In the genomic region with DNA sequence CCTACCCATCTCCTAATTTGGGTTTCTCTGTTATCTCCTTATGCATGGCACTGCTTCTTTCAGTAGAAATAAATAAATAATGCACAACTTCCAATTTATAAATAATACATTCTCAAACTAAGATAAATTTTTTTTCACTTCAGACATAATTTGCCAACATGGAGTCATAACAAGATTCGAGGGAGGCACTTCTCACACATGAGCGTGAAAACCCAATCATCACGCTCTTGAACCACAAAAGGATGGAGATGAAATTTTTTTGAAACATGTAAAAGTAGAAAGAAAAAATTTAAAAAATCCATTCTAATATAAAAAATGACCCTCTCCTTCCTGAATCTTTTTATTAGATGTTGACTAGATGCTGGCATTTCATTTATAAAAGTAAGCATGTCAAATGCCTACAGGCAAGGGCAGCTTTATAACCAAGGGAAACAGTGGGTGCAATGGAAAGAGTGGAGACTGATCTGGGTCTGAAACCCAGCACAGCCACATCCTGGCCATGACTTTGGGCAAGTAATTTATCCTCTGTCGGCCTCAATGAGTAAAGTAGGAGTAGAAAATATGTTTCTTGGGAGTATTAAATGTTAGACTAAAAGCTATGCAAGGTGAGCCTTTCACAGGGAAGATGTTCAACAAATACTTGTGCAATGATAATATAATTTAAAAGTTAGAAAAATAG, we compare ENCODE assay signal across 16 cellular contexts.
DNase-seq lines count a peak whose midpoint lies in the region; ATAC-seq and TF ChIP-seq lines count a peak whose summit lies in the region.
"Had no signal": no experiment of that assay in that cellular context is flagged by ENCODE, and none has a peak within 500 bp of the region (broad histone marks: within the 10 kb centered on the region; RNA-seq: fewer than 3 reads in every experiment).

No MANE protein-coding gene starts in this region.

- H3K27me3 Mint-ChIP-seq in activated CD4-positive, alpha-beta memory T cell treated with anti-CD3 and anti-CD28 coated beads for 36 hours: peaks cover 7% of the 10 kb centered on the region
- peaks cover 0 to 3% (median 3%) of the 10 kb centered on the region in 3 donors for H3K27me3 Mint-ChIP-seq in immature natural killer cell (ENCODE audit: low read depth in 3 of 3)

- H3K27ac ChIP-seq in mammary epithelial cell (ENCODE audit: insufficient read depth, low read depth, low read length): no peak overlapping the region
- H3K27ac ChIP-seq: body of pancreas had no signal

- peak overlapping the region; percentile 38 for H3K27ac Mint-ChIP-seq in activated CD4-positive, alpha-beta memory T cell treated with anti-CD3 and anti-CD28 coated beads for 36 hours
- peak overlapping the region; percentile 52 to 86 (median 76) for H3K27ac Mint-ChIP-seq in immature natural killer cell
- H3K27ac Mint-ChIP-seq: endodermal cell had no signal

- H3K4me3 ChIP-seq in mammary epithelial cell (replicated peaks in 1 of 3; ENCODE audit: insufficient read depth in 1 of 3, low read depth in 2 of 3, low read length in 3 of 3): no peak overlapping the region
- H3K4me3 ChIP-seq: body of pancreas had no signal

- no peak overlapping the region for H3K4me3 Mint-ChIP-seq in activated CD4-positive, alpha-beta memory T cell treated with anti-CD3 and anti-CD28 coated beads for 36 hours
- peak overlapping the region; percentile 70 to 86 (median 77) for H3K4me3 Mint-ChIP-seq in immature natural killer cell
- H3K4me3 Mint-ChIP-seq: endodermal cell, neural crest cell had no signal

- POLR2A ChIA-PET in activated CD4-positive, alpha-beta memory T cell treated with anti-CD3 and anti-CD28 coated beads for 36 hours (lab: Charles Lee): no interaction called here

- intact Hi-C loops in activated CD4-positive, alpha-beta memory T cell treated with anti-CD3 and anti-CD28 coated beads for 36 hours (cut with micrococcal nuclease): loop anchor here (10.0 kb wide), 2 partner anchors 140 to 300 kb away; partner anchors contain the start of gene CCDC126
- intact Hi-C loops in mammary epithelial cell (cut with micrococcal nuclease): no loop called here

- peaks cover 2% of the 10 kb centered on the region for H3K9me3 Mint-ChIP-seq in activated CD4-positive, alpha-beta memory T cell treated with anti-CD3 and anti-CD28 coated beads for 36 hours
- H3K9me3 Mint-ChIP-seq in immature natural killer cell: peaks cover 0 to 2% (median 0%) of the 10 kb centered on the region in 6 donors
- H3K9me3 Mint-ChIP-seq: endodermal cell, neural crest cell had no signal

- H3K4me1 Mint-ChIP-seq in activated CD4-positive, alpha-beta memory T cell treated with anti-CD3 and anti-CD28 coated beads for 36 hours (ENCODE audit: low read depth): peaks cover 29% of the 10 kb centered on the region
- peaks cover 31 to 36% of the 10 kb centered on the region in 2 donors for H3K4me1 Mint-ChIP-seq in immature natural killer cell
- H3K4me1 Mint-ChIP-seq: endodermal cell, neural crest cell had no signal

- no peaks in the 10 kb centered on the region for H3K4me1 ChIP-seq in mammary epithelial cell (ENCODE audit: insufficient read depth, low read length)
- H3K4me1 ChIP-seq: body of pancreas had no signal

- H3K27me3 ChIP-seq in mammary epithelial cell (ENCODE audit: insufficient read depth, low read length): no peaks in the 10 kb centered on the region
- H3K27me3 ChIP-seq: body of pancreas had no signal

- in situ Hi-C loops in mammary epithelial cell (cut with MboI; ENCODE audit: low sequenced_read_pairs in 2 of 2): no loop called here

- H2AFZ ChIP-seq in mammary epithelial cell (ENCODE audit: low read depth, low read length): no peak overlapping the region

- H3K36me3 ChIP-seq in mammary epithelial cell (ENCODE audit: insufficient read depth, low read length): no peaks in the 10 kb centered on the region

- H4K20me1 ChIP-seq in mammary epithelial cell (ENCODE audit: insufficient read depth, low read length): no peaks in the 10 kb centered on the region

- peak; percentile 30 for DNase-seq in stimulated activated CD4-positive, alpha-beta T cell treated with anti-CD3 and anti-CD28 coated beads, Interleukin-15, amount 100 ng/mL, for 24 hours
- no peak for DNase-seq in stimulated activated CD4-positive, alpha-beta T cell treated with anti-CD3 and anti-CD28 coated beads, Interleukin-4, amount 100 ng/mL, for 4 hours
- peak; percentile 27 for DNase-seq in activated CD4-positive, alpha-beta memory T cell treated with anti-CD3 and anti-CD28 coated beads for 36 hours
- DNase-seq in immature natural killer cell (peak in 2 of 3 donors; percentile 1 to 10), mammary epithelial cell (no peak)
- DNase-seq in stimulated activated naive CD4-positive, alpha-beta T cell (lab: John Stamatoyannopoulos, UW): no peak
- DNase-seq: activated gamma-delta T cell treated with Interleukin-2 at 50 U/mL for 16 hours, body of pancreas, Caco-2, endodermal cell, midbrain, NCI-H1092, NCI-H2081, NCI-H446 treated with DMSO at 0.1 percent for 48 hours had no signal

- H3K9me3 ChIP-seq in mammary epithelial cell (replicated peaks; ENCODE audit: insufficient read depth, low read length): no peaks in the 10 kb centered on the region
- H3K9me3 ChIP-seq: body of pancreas, Caco-2 had no signal

- dilution Hi-C loops in mammary epithelial cell (cut with HindIII; ENCODE audit: low sequenced_read_pairs): no loop called here

- BruUV-seq in mammary epithelial cell (replicated peaks; lab: Mats Ljungman, UMichigan): no TSS peak

- 87% methylated on average over 4 of the region's 4 CpGs for WGBS in mammary epithelial cell (ENCODE audit: low coverage, missing lambda C conversion rate)

- H3K79me2 ChIP-seq in mammary epithelial cell (ENCODE audit: insufficient read depth, low read length): no peaks in the 10 kb centered on the region

- CTCF ChIA-PET in activated CD4-positive, alpha-beta memory T cell treated with anti-CD3 and anti-CD28 coated beads for 36 hours (lab: Charles Lee): no interaction called here
- CTCF ChIA-PET in mammary epithelial cell (lab: Charles Lee; ENCODE audit: low non-redundant PET): no interaction called here

- no peaks in the 10 kb centered on the region for H3K36me3 Mint-ChIP-seq in activated CD4-positive, alpha-beta memory T cell treated with anti-CD3 and anti-CD28 coated beads for 36 hours
- H3K36me3 Mint-ChIP-seq in immature natural killer cell: peaks cover 0 to 2% (median 0%) of the 10 kb centered on the region in 3 donors

- no peak for ATAC-seq in GM18858 (IDR thresholded peaks at IDR 0.05; ENCODE audit: unreplicated experiment)
- ATAC-seq: body of pancreas had no signal

- TF ChIP-seq CTCF in mammary epithelial cell (conservative IDR thresholded peaks at IDR 0.05 in 1 of 2, IDR thresholded peaks at IDR 0.05 in 1 of 2; ENCODE audit: extremely low read depth in 1 of 2, insufficient read depth in 1 of 2, low read depth in 1 of 2, low read length in 2 of 2): no peak

- no peak overlapping the region for H3K4me2 ChIP-seq in mammary epithelial cell (ENCODE audit: insufficient read depth, low read depth, low read length)

- no peak overlapping the region for H3K9ac ChIP-seq in mammary epithelial cell (ENCODE audit: insufficient read depth, low read length)

Comparison
In these comparisons a context has a peak if more than half of its experiments do, and no peak if none do; other contexts are left out.
1. DNase-seq: peak in stimulated activated CD4-positive, alpha-beta T cell treated with anti-CD3 and anti-CD28 coated beads, Interleukin-15, amount 100 ng/mL, for 24 hours (single experiment), activated CD4-positive, alpha-beta memory T cell treated with anti-CD3 and anti-CD28 coated beads for 36 hours (single experiment) and immature natural killer cell (2 of 3); none in stimulated activated CD4-positive, alpha-beta T cell treated with anti-CD3 and anti-CD28 coated beads, Interleukin-4, amount 100 ng/mL, for 4 hours (0 of 2), stimulated activated naive CD4-positive, alpha-beta T cell (0 of 6) and mammary epithelial cell (single experiment).